8 cellular contexts compared by ENCODE assay signal in genomic region chr5:142151436-142152382, GRCh38. TPM values are rescaled to one million over a fixed set of nuclear protein-coding genes. Genes with fewer than 3 reads are reported as not detected.
DNase-seq lines count a peak whose midpoint lies in the region; ATAC-seq and TF ChIP-seq lines count a peak whose summit lies in the region.

No MANE protein-coding gene starts in this region.

- H3K4me2 ChIP-seq in HCT116 (ENCODE audit: low read length) (no peak overlapping the region), OCI-LY7 (ENCODE audit: low read length) (no peak overlapping the region), trophoblast cell (ENCODE audit: low read length) (no peak overlapping the region)

- POLR2A ChIA-PET in HCT116 (lab: Charles Lee) (interaction anchor here (0.7 to 1.2 kb wide), 2 partner anchors 208 to 516 kb away, joined by 3 to 4 read pairs; no protein-coding TSS in a partner anchor), OCI-LY7 (lab: Charles Lee) (interaction anchor here (0.6 to 0.7 kb wide), 3 partner anchors 14 to 501 kb away, joined by 3 read pairs; no protein-coding TSS in a partner anchor)

- DNase-seq in BE2C (peak; percentile 76), HCT116 (ENCODE audit: low read depth, low spot score) (peak; percentile 63), OCI-LY7 (ENCODE audit: low spot score) (peak; percentile 65), foreskin fibroblast (peak; percentile 63 to 89), trophoblast cell (peak; percentile 50 to 80)
- DNase-seq in activated T-cell treated with anti-CD3 and anti-CD28 coated beads, Interleukin-2, amount 50 U/mL, for 4 hours: peak; percentile 42

- H4K91ac ChIP-seq in trophoblast cell (ENCODE audit: low read depth, low read length): no peak overlapping the region

- no peak overlapping the region for H3K9ac ChIP-seq in HCT116 (ENCODE audit: low read length)
- H3K9ac ChIP-seq in trophoblast cell (ENCODE audit: low read length): no peak overlapping the region

- BruUV-seq in HCT116 (replicated peaks; lab: Mats Ljungman, UMichigan) (TSS peak; percentile 70), OCI-LY7 (replicated peaks; lab: Mats Ljungman, UMichigan) (TSS peak; percentile 58)

- no peak overlapping the region for H2BK5ac ChIP-seq in trophoblast cell (ENCODE audit: low read depth, low read length, poor library complexity)

- TF ChIP-seq POLR2A in HCT116 (IDR thresholded peaks at IDR 0.05; ENCODE audit: borderline replicate concordance, extremely low read depth, insufficient read depth, insufficient read length): no peak

- H3K27me3 ChIP-seq in BE2C (no peaks in the 10 kb centered on the region), HCT116 (ENCODE audit: insufficient read depth, low read length) (no peaks in the 10 kb centered on the region), trophoblast cell (ENCODE audit: insufficient read depth, low read length) (no peaks in the 10 kb centered on the region)

- H3K9me3 ChIP-seq in BE2C: no peaks in the 10 kb centered on the region
- H3K9me3 ChIP-seq in HCT116 (ENCODE audit: control insufficient read depth in 1 of 2, insufficient read depth in 1 of 2, low read depth in 1 of 2, low read length in 2 of 2): no peaks in the 10 kb centered on the region
- H3K9me3 ChIP-seq in OCI-LY7 (ENCODE audit: low read length): no peaks in the 10 kb centered on the region
- no peaks in the 10 kb centered on the region for H3K9me3 ChIP-seq in trophoblast cell (ENCODE audit: insufficient read depth, low read depth, low read length)

- H3K36me3 ChIP-seq in BE2C: peaks cover 23% of the 10 kb centered on the region
- H3K36me3 ChIP-seq in HCT116 (ENCODE audit: control insufficient read depth in 1 of 2, insufficient read depth in 2 of 2, low read length in 2 of 2): peaks cover 8 to 11% of the 10 kb centered on the region in 2 experiments; a peak in 2 of 4 replicates
- H3K36me3 ChIP-seq in OCI-LY7 (ENCODE audit: insufficient read depth, low read length): peaks cover 17% of the 10 kb centered on the region
- H3K36me3 ChIP-seq in trophoblast cell (ENCODE audit: control insufficient read depth in 1 of 2, insufficient read depth in 2 of 2, low read length in 2 of 2): no peaks in the 10 kb centered on the region

- H3K79me2 ChIP-seq in HCT116 (ENCODE audit: insufficient read depth, low read length) (no peaks in the 10 kb centered on the region), OCI-LY7 (ENCODE audit: insufficient read depth, low read depth, low read length) (no peaks in the 10 kb centered on the region), trophoblast cell (ENCODE audit: control insufficient read depth, insufficient read depth, low read length, poor library complexity) (no peaks in the 10 kb centered on the region)

- RAD21 ChIA-PET in HCT116 (lab: Charles Lee; ENCODE audit: low non-redundant PET in 1 of 2, low total read pairs in 2 of 2, uncharacterized antibody in 2 of 2, unreplicated experiment in 2 of 2): interaction anchor here (0.6 to 1.6 kb wide), 8 partner anchors 142 to 567 kb away, joined by 3 to 12 read pairs (median 6); no protein-coding TSS in a partner anchor

- peak; percentile 92 for TF ChIP-seq RAD21 in HCT116 (IDR thresholded peaks at IDR 0.05; ENCODE audit: low read depth)

- no CpG with 5 or more reads among the region's 3 CpGs for WGBS in trophoblast cell (ENCODE audit: extremely low coverage, insufficient coverage, insufficient read length)

- TF ChIP-seq CTCF in BE2C (IDR thresholded peaks at IDR 0.05; ENCODE audit: low read depth, low read length): peak; percentile 89
- TF ChIP-seq CTCF in HCT116 (IDR thresholded peaks at IDR 0.05 in 2 of 3, conservative IDR thresholded peaks at IDR 0.05 in 1 of 3; ENCODE audit: borderline replicate concordance in 1 of 3, insufficient read depth in 1 of 3, low read depth in 2 of 3, low read length in 2 of 3): peak; percentile 79 to 93 (median 90)
- TF ChIP-seq CTCF in OCI-LY7 (conservative IDR thresholded peaks at IDR 0.05; ENCODE audit: low read length): peak; percentile 100
- peak; percentile 60 for TF ChIP-seq CTCF in foreskin fibroblast (IDR thresholded peaks at IDR 0.05; ENCODE audit: low read depth, low read length)

- H2AFZ ChIP-seq in HCT116 (ENCODE audit: low read depth, low read length, poor library complexity, severe bottlenecking): no peak overlapping the region
- no peak overlapping the region for H2AFZ ChIP-seq in OCI-LY7 (ENCODE audit: low read length)
- no peak overlapping the region for H2AFZ ChIP-seq in trophoblast cell (ENCODE audit: insufficient read depth, low read length, poor library complexity)

- ATAC-seq in HCT116: peak; percentile 87
- peak in 1 of 2 donors; percentile 65 for ATAC-seq in activated T-cell treated with anti-CD3 and anti-CD28 coated beads, Interleukin-2, amount 50 U/mL, for 4 hours
- no peak for ATAC-seq in GM19324 (IDR thresholded peaks at IDR 0.05; ENCODE audit: low FRiP score, unreplicated experiment)
- no peak for ATAC-seq in stimulated activated memory B cell treated with anti-CD40 and anti-IgM and Interleukin-4, amounts not matched to agents 10 μg/mL and 1 μg/mL and 100 μg/mL, for 72 hours

- H3K9me2 ChIP-seq in HCT116 (ENCODE audit: insufficient read depth) (no peaks in the 10 kb centered on the region), OCI-LY7 (ENCODE audit: insufficient read depth, low read length) (no peaks in the 10 kb centered on the region)

- H3K4me3 ChIP-seq in BE2C (ENCODE audit: low read depth, low read length): no peak overlapping the region
- no peak overlapping the region for H3K4me3 ChIP-seq in HCT116 (replicated peaks in 1 of 2; ENCODE audit: low read depth in 1 of 2, low read length in 2 of 2)
- H3K4me3 ChIP-seq in OCI-LY7 (ENCODE audit: low read depth, low read length, poor library complexity, severe bottlenecking): no peak overlapping the region
- no peak overlapping the region for H3K4me3 ChIP-seq in foreskin fibroblast (ENCODE audit: low read depth in 1 of 2, low read length in 2 of 2)
- H3K4me3 ChIP-seq in trophoblast cell (ENCODE audit: low read depth, low read length): no peak overlapping the region

- no peak overlapping the region for H4K8ac ChIP-seq in trophoblast cell (ENCODE audit: low read depth, low read length)

- no peak overlapping the region for H2BK12ac ChIP-seq in trophoblast cell (ENCODE audit: low read length)

- H3K79me1 ChIP-seq in trophoblast cell (ENCODE audit: low read length): no peaks in the 10 kb centered on the region

- H3K27ac ChIP-seq in HCT116 (ENCODE audit: low read depth, low read length) (no peak overlapping the region), OCI-LY7 (ENCODE audit: low read depth, low read length, poor library complexity, severe bottlenecking) (peak overlapping the region; percentile 38), trophoblast cell (ENCODE audit: low read depth, low read length) (no peak overlapping the region)

- H3K14ac ChIP-seq in trophoblast cell (ENCODE audit: low read length): no peak overlapping the region

- no peak overlapping the region for H3K4ac ChIP-seq in trophoblast cell (ENCODE audit: low read depth, low read length)

- H4K12ac ChIP-seq in trophoblast cell (ENCODE audit: low read depth, low read length): no peak overlapping the region

- H3K36me3 Mint-ChIP-seq in activated T-cell treated with anti-CD3 and anti-CD28 coated beads, Interleukin-2, amount 50 U/mL, for 4 hours (ENCODE audit: insufficient read depth): peaks cover 28% of the 10 kb centered on the region
- peaks cover 14% of the 10 kb centered on the region for H3K36me3 Mint-ChIP-seq in stimulated activated memory B cell treated with anti-CD40 and anti-IgM and Interleukin-4, amounts not matched to agents 10 μg/mL and 1 μg/mL and 100 μg/mL, for 72 hours

- H3K9me3 Mint-ChIP-seq in activated T-cell treated with anti-CD3 and anti-CD28 coated beads, Interleukin-2, amount 50 U/mL, for 4 hours: no peaks in the 10 kb centered on the region
- no peaks in the 10 kb centered on the region for H3K9me3 Mint-ChIP-seq in stimulated activated memory B cell treated with anti-CD40 and anti-IgM and Interleukin-4, amounts not matched to agents 10 μg/mL and 1 μg/mL and 100 μg/mL, for 72 hours

- H2AK5ac ChIP-seq in trophoblast cell (ENCODE audit: low read length): no peak overlapping the region

- no peak overlapping the region for H3K4me3 Mint-ChIP-seq in activated T-cell treated with anti-CD3 and anti-CD28 coated beads, Interleukin-2, amount 50 U/mL, for 4 hours
- no peak overlapping the region for H3K4me3 Mint-ChIP-seq in stimulated activated memory B cell treated with anti-CD40 and anti-IgM and Interleukin-4, amounts not matched to agents 10 μg/mL and 1 μg/mL and 100 μg/mL, for 72 hours

- no peaks in the 10 kb centered on the region for H3K27me3 Mint-ChIP-seq in activated T-cell treated with anti-CD3 and anti-CD28 coated beads, Interleukin-2, amount 50 U/mL, for 4 hours (ENCODE audit: low read depth)
- no peaks in the 10 kb centered on the region for H3K27me3 Mint-ChIP-seq in stimulated activated memory B cell treated with anti-CD40 and anti-IgM and Interleukin-4, amounts not matched to agents 10 μg/mL and 1 μg/mL and 100 μg/mL, for 72 hours

- no peak overlapping the region for H3K18ac ChIP-seq in trophoblast cell (ENCODE audit: low read length)

- CTCF ChIA-PET in HCT116 (lab: Charles Lee) (interaction anchor here (0.6 to 2.2 kb wide), 18 partner anchors 17 to 716 kb away, joined by 3 to 15 read pairs (median 4); no protein-coding TSS in a partner anchor), OCI-LY7 (lab: Charles Lee; ENCODE audit: unreplicated experiment) (interaction anchor here (0.7 to 1.0 kb wide), 3 partner anchors 152 to 460 kb away, joined by 3 read pairs; no protein-coding TSS in a partner anchor)

- H3K4me1 ChIP-seq in BE2C (peaks cover 12% of the 10 kb centered on the region), HCT116 (ENCODE audit: control insufficient read depth in 1 of 2, insufficient read depth in 2 of 2, low read length in 2 of 2) (peaks cover 2 to 10% of the 10 kb centered on the region in 2 experiments; a peak in 2 of 4 replicates), OCI-LY7 (ENCODE audit: insufficient read depth, low read length, poor library complexity, severe bottlenecking) (peaks cover 9% of the 10 kb centered on the region), trophoblast cell (ENCODE audit: control insufficient read depth in 1 of 2, insufficient read depth in 2 of 2, low read length in 2 of 2) (no peaks in the 10 kb centered on the region)

- no peak overlapping the region for H2BK120ac ChIP-seq in trophoblast cell (ENCODE audit: insufficient read depth, low read length, poor library complexity)

- no peaks in the 10 kb centered on the region for H4K20me1 ChIP-seq in HCT116 (ENCODE audit: insufficient read depth)
- no peaks in the 10 kb centered on the region for H4K20me1 ChIP-seq in OCI-LY7 (ENCODE audit: insufficient read depth, low read length)

- H3K4me1 Mint-ChIP-seq in activated T-cell treated with anti-CD3 and anti-CD28 coated beads, Interleukin-2, amount 50 U/mL, for 4 hours (ENCODE audit: low read depth): peaks cover 1% of the 10 kb centered on the region
- no peaks in the 10 kb centered on the region for H3K4me1 Mint-ChIP-seq in stimulated activated memory B cell treated with anti-CD40 and anti-IgM and Interleukin-4, amounts not matched to agents 10 μg/mL and 1 μg/mL and 100 μg/mL, for 72 hours

- H3K23ac ChIP-seq in trophoblast cell (ENCODE audit: low read length): no peak overlapping the region

- no peak overlapping the region for H3K27ac Mint-ChIP-seq in stimulated activated memory B cell treated with anti-CD40 and anti-IgM and Interleukin-4, amounts not matched to agents 10 μg/mL and 1 μg/mL and 100 μg/mL, for 72 hours

- intact Hi-C loops in HCT116 (cut with micrococcal nuclease): loop anchor here (1.0 to 10.0 kb wide), 9 partner anchors 156 to 733 kb away; partner anchors contain the start of gene SPRY4
- intact Hi-C loops in OCI-LY7 (cut with micrococcal nuclease; ENCODE audit: unreplicated experiment): loop anchor here (1.0 kb wide), 2 partner anchors 398 to 548 kb away; no protein-coding TSS in a partner anchor

RNA-seq across cellular contexts. Expression of gene NDFIP1, which starts 43.1 kb away (rescaled TPM):
- 155 TPM for polyA plus RNA-seq in BE2C (2012; ENCODE audit: insufficient read depth, insufficient read length, low read depth)
- total RNA-seq in HCT116 (2021; ENCODE audit: unreplicated experiment): 37.8 TPM
- 22.8 and 26.1 TPM in 2 replicates for polyA plus RNA-seq in HCT116 (2012)
- 15.4 and 18.7 TPM in 2 replicates for total RNA-seq in OCI-LY7 (2014; rRNA removed; shearing (Covaris generic))
- total RNA-seq in OCI-LY7 (2022): 33.1 and 37.4 TPM in 2 replicates
- 100 to 1,000 TPM; 115 to 145 (median 117) TPM for total RNA-seq in activated T-cell treated with anti-CD3 and anti-CD28 coated beads, Interleukin-2, amount 50 U/mL, for 4 hours
- polyA plus RNA-seq in trophoblast cell (2013): 26.2 and 27.0 TPM in 2 replicates
